ENCODE assay signal across 20 cellular contexts in genomic region chr6:157942351-157942750, GRCh38. TPM values are rescaled to one million over a fixed set of nuclear protein-coding genes. Genes with fewer than 3 reads are reported as not detected.
A peak's percentile ranks its signal among the peaks of the same experiment; 100 is the strongest.
DNase-seq lines count a peak whose midpoint lies in the region; ATAC-seq and TF ChIP-seq lines count a peak whose summit lies in the region.
"Had no signal": no experiment of that assay in that cellular context is flagged by ENCODE, and none has a peak within 500 bp of the region (broad histone marks: within the 10 kb centered on the region; RNA-seq: fewer than 3 reads in every experiment).

No MANE protein-coding gene starts in this region.

- H3K27me3 ChIP-seq in dorsolateral prefrontal cortex = no peaks in the 10 kb centered on the region
- H3K27me3 ChIP-seq: BLaER1 had no signal

- peak overlapping the region; percentile 82 to 100 (median 98) for H3K27ac ChIP-seq in dorsolateral prefrontal cortex
- H3K27ac ChIP-seq: BLaER1, PC-9, RWPE1 had no signal

- peaks cover 61% of the 10 kb centered on the region for H3K36me3 Mint-ChIP-seq in activated naive CD4-positive, alpha-beta T cell treated with anti-CD3 and anti-CD28 coated beads for 36 hours (ENCODE audit: low read depth)
- peaks cover 41 to 79% of the 10 kb centered on the region in 2 donors for H3K36me3 Mint-ChIP-seq in activated naive CD4-positive, alpha-beta T cell treated with anti-CD3 and anti-CD28 coated beads, Interleukin-2, amount 50 U/mL, for 72 hours
- H3K36me3 Mint-ChIP-seq in activated naive CD8-positive, alpha-beta T cell treated with anti-CD3 and anti-CD28 coated beads for 36 hours = peaks cover 65% of the 10 kb centered on the region
- peaks cover 100% of the 10 kb centered on the region for H3K36me3 Mint-ChIP-seq in stimulated activated effector memory CD8-positive, alpha-beta T cell treated with anti-CD3 and anti-CD28 coated beads, Interleukin-12 subunit alpha, Interleukin-12 subunit beta, amount 100 ng/mL, for 72 hours

- no peak overlapping the region for H3K4me3 Mint-ChIP-seq in activated naive CD4-positive, alpha-beta T cell treated with anti-CD3 and anti-CD28 coated beads for 36 hours
- no peak overlapping the region for H3K4me3 Mint-ChIP-seq in activated naive CD8-positive, alpha-beta T cell treated with anti-CD3 and anti-CD28 coated beads for 36 hours
- no peak overlapping the region for H3K4me3 Mint-ChIP-seq in stimulated activated effector memory CD8-positive, alpha-beta T cell treated with anti-CD3 and anti-CD28 coated beads, Interleukin-12 subunit alpha, Interleukin-12 subunit beta, amount 100 ng/mL, for 72 hours
- H3K4me3 Mint-ChIP-seq: CD4-positive, alpha-beta memory T cell; GM23338 had no signal

- no peaks in the 10 kb centered on the region for H3K27me3 Mint-ChIP-seq in activated naive CD4-positive, alpha-beta T cell treated with anti-CD3 and anti-CD28 coated beads for 36 hours (ENCODE audit: low read depth)
- no peaks in the 10 kb centered on the region for H3K27me3 Mint-ChIP-seq in activated naive CD8-positive, alpha-beta T cell treated with anti-CD3 and anti-CD28 coated beads for 36 hours
- H3K27me3 Mint-ChIP-seq: CD4-positive, alpha-beta memory T cell had no signal

- H3K9me3 Mint-ChIP-seq in activated naive CD4-positive, alpha-beta T cell treated with anti-CD3 and anti-CD28 coated beads for 36 hours = no peaks in the 10 kb centered on the region
- peaks cover 0 to 6% of the 10 kb centered on the region in 2 donors for H3K9me3 Mint-ChIP-seq in activated naive CD4-positive, alpha-beta T cell treated with anti-CD3 and anti-CD28 coated beads, Interleukin-2, amount 50 U/mL, for 72 hours
- H3K9me3 Mint-ChIP-seq in activated naive CD8-positive, alpha-beta T cell treated with anti-CD3 and anti-CD28 coated beads for 36 hours = no peaks in the 10 kb centered on the region
- H3K9me3 Mint-ChIP-seq in stimulated activated effector memory CD8-positive, alpha-beta T cell treated with anti-CD3 and anti-CD28 coated beads, Interleukin-12 subunit alpha, Interleukin-12 subunit beta, amount 100 ng/mL, for 72 hours = no peaks in the 10 kb centered on the region
- H3K9me3 Mint-ChIP-seq: GM23338 had no signal

- intact Hi-C loops in activated naive CD4-positive, alpha-beta T cell treated with anti-CD3 and anti-CD28 coated beads for 36 hours (cut with micrococcal nuclease) = no loop called here
- intact Hi-C loops in dorsolateral prefrontal cortex (cut with DNase I) = loop anchor here (5.0 to 10.0 kb wide), 3 partner anchors 45 to 628 kb away; partner anchors contain the start of gene SNX9 (in 1 of the 2)

- no peak overlapping the region for H3K4me3 ChIP-seq in dorsolateral prefrontal cortex
- H3K4me3 ChIP-seq: BLaER1, GM12878, GM23338, PC-9 had no signal

- H3K4me1 Mint-ChIP-seq in activated naive CD4-positive, alpha-beta T cell treated with anti-CD3 and anti-CD28 coated beads for 36 hours (ENCODE audit: low read depth) = peaks cover 44% of the 10 kb centered on the region
- H3K4me1 Mint-ChIP-seq in activated naive CD8-positive, alpha-beta T cell treated with anti-CD3 and anti-CD28 coated beads for 36 hours = peaks cover 46% of the 10 kb centered on the region
- H3K4me1 Mint-ChIP-seq in stimulated activated effector memory CD8-positive, alpha-beta T cell treated with anti-CD3 and anti-CD28 coated beads, Interleukin-12 subunit alpha, Interleukin-12 subunit beta, amount 100 ng/mL, for 72 hours = peaks cover 46% of the 10 kb centered on the region
- H3K4me1 Mint-ChIP-seq: CD4-positive, alpha-beta memory T cell; GM23338 had no signal

- peak overlapping the region; percentile 3 for H3K27ac Mint-ChIP-seq in activated naive CD4-positive, alpha-beta T cell treated with anti-CD3 and anti-CD28 coated beads for 36 hours
- peak overlapping the region in 1 of 2 donors; percentile 47 for H3K27ac Mint-ChIP-seq in activated naive CD4-positive, alpha-beta T cell treated with anti-CD3 and anti-CD28 coated beads, Interleukin-2, amount 50 U/mL, for 72 hours
- peak overlapping the region; percentile 66 for H3K27ac Mint-ChIP-seq in activated naive CD8-positive, alpha-beta T cell treated with anti-CD3 and anti-CD28 coated beads for 36 hours
- peak overlapping the region; percentile 70 for H3K27ac Mint-ChIP-seq in stimulated activated effector memory CD8-positive, alpha-beta T cell treated with anti-CD3 and anti-CD28 coated beads, Interleukin-12 subunit alpha, Interleukin-12 subunit beta, amount 100 ng/mL, for 72 hours
- H3K27ac Mint-ChIP-seq: GM23338 had no signal

- no peak for TF ChIP-seq CTCF in dorsolateral prefrontal cortex (IDR thresholded peaks at IDR 0.05 in 54 of 56, conservative IDR thresholded peaks at IDR 0.05 in 2 of 56; ENCODE audit: low read depth in 1 of 56, partially characterized antibody in 56 of 56)

- ATAC-seq in activated naive CD4-positive, alpha-beta T cell treated with anti-CD3 and anti-CD28 coated beads, Interleukin-2, amount 50 U/mL, for 72 hours = no peak
- ATAC-seq in stimulated activated effector memory CD8-positive, alpha-beta T cell treated with anti-CD3 and anti-CD28 coated beads, Interleukin-12 subunit alpha, Interleukin-12 subunit beta, amount 100 ng/mL, for 72 hours = no peak
- ATAC-seq: GM12878, GM23338 had no signal

- CTCF ChIA-PET in activated naive CD4-positive, alpha-beta T cell treated with anti-CD3 and anti-CD28 coated beads for 36 hours (lab: Charles Lee) = no interaction called here

- no peak for DNase-seq in activated naive CD4-positive, alpha-beta T cell treated with anti-CD3 and anti-CD28 coated beads for 36 hours
- no peak for DNase-seq in activated naive CD4-positive, alpha-beta T cell treated with anti-CD3 and anti-CD28 coated beads, Interleukin-2, amount 50 U/mL, for 72 hours (ENCODE audit: low spot score in 2 of 2)
- no peak for DNase-seq in activated naive CD8-positive, alpha-beta T cell treated with anti-CD3 and anti-CD28 coated beads for 36 hours
- DNase-seq in dorsolateral prefrontal cortex (no peak), NCI-H1105 (lab: John Stamatoyannopoulos, UW) (no peak), SHP77 treated with DMSO at 0.1 percent for 48 hours (lab: John Stamatoyannopoulos, UW) (no peak)
- no peak for DNase-seq in stimulated activated effector memory CD8-positive, alpha-beta T cell treated with anti-CD3 and anti-CD28 coated beads, Interleukin-12 subunit alpha, Interleukin-12 subunit beta, amount 100 ng/mL, for 72 hours (ENCODE audit: low spot score in 2 of 2)
- DNase-seq in activated CD4-positive, CD25-positive, alpha-beta regulatory T cell treated with anti-CD3 and anti-CD28 coated beads, Interleukin-2, amount 50 U/mL, for 72 hours = no peak
- DNase-seq: CD4-positive, alpha-beta memory T cell; DMS53; EL; HCEC 1CT; KBM-7; NCI-H187; NCI-H526; PC-9 had no signal

RNA-seq across cellular contexts. Expression of gene SYNJ2, which starts 39.3 kb away (rescaled TPM):
- 10 to 100 TPM; 42.4 to 42.7 TPM for total RNA-seq in activated naive CD4-positive, alpha-beta T cell treated with anti-CD3 and anti-CD28 coated beads for 36 hours
- 10 to 100 TPM; 31.6 to 51.7 TPM for total RNA-seq in activated naive CD4-positive, alpha-beta T cell treated with anti-CD3 and anti-CD28 coated beads, Interleukin-2, amount 50 U/mL, for 72 hours
- 10 to 100 TPM; 28.1 to 29.4 TPM for total RNA-seq in activated naive CD8-positive, alpha-beta T cell treated with anti-CD3 and anti-CD28 coated beads for 36 hours
- total RNA-seq in dorsolateral prefrontal cortex = 100 to 1,000 TPM in 47 of 120 experiments, 10 to 100 TPM in 73; 41.0 to 257 (median 86.5) TPM
